1 cellular context compared by ENCODE assay signal in the genomic region with DNA sequence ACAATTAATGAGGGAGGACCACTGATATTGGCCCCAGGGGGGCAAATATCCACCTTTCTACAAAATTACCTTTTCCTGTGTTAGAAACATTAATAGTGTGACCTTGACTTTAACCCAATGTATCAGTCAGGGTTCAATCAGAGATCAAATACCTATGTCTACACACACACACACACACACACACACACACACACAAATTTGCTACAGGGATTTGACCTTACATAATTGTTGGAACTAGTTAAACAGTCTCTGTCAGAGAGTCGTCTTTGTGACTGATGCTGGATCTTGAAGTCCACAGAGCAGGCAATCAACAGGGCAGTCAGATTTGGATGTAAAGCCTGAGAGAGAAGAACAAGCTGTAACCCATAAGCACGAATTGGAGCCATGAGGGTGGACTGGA.
TF ChIP-seq lines count a peak whose summit lies in the region.

No MANE protein-coding gene starts in this region.

TF ChIP-seq in SK-N-SH, 30 proteins besides CTCF, POLR2A, EP300 and RAD21 (continued from another document):
- TF ChIP-seq, protein P1, sequence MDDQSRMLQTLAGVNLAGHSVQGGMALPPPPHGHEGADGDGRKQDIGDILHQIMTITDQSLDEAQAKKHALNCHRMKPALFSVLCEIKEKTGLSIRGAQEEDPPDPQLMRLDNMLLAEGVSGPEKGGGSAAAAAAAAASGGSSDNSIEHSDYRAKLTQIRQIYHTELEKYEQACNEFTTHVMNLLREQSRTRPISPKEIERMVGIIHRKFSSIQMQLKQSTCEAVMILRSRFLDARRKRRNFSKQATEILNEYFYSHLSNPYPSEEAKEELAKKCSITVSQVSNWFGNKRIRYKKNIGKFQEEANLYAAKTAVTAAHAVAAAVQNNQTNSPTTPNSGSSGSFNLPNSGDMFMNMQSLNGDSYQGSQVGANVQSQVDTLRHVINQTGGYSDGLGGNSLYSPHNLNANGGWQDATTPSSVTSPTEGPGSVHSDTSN (IDR thresholded peaks at IDR 0.05), result no peak
- TF ChIP-seq GATA2 (CRISPR knock-in tag; IDR thresholded peaks at IDR 0.05) (no peak), RXRA (IDR thresholded peaks at IDR 0.05; ENCODE audit: borderline replicate concordance, low read depth) (no peak), NRF1 (IDR thresholded peaks at IDR 0.05; ENCODE audit: low read depth, low read length) (no peak), ELF1 (IDR thresholded peaks at IDR 0.05) (no peak), TCF12 (IDR thresholded peaks at IDR 0.05) (no peak), TEAD4 (IDR thresholded peaks at IDR 0.05; ENCODE audit: borderline replicate concordance, insufficient read depth) (no peak), MEF2A (IDR thresholded peaks at IDR 0.05; ENCODE audit: borderline replicate concordance, low read depth) (no peak), SIN3A (IDR thresholded peaks at IDR 0.05; ENCODE audit: borderline replicate concordance, low read depth, low read length) (no peak), FOSL2 (IDR thresholded peaks at IDR 0.05; ENCODE audit: borderline replicate concordance, low read depth) (no peak), FOXJ3 (CRISPR knock-in tag; IDR thresholded peaks at IDR 0.05) (no peak), JUND (IDR thresholded peaks at IDR 0.05) (no peak), TAF1 (IDR thresholded peaks at IDR 0.05; ENCODE audit: borderline replicate concordance, low read depth, low read length) (no peak), NFIC (IDR thresholded peaks at IDR 0.05; ENCODE audit: borderline replicate concordance) (no peak), POLR2AphosphoS5 (IDR thresholded peaks at IDR 0.05; ENCODE audit: low read depth, low read length) (no peak)
- TF ChIP-seq, protein P2, sequence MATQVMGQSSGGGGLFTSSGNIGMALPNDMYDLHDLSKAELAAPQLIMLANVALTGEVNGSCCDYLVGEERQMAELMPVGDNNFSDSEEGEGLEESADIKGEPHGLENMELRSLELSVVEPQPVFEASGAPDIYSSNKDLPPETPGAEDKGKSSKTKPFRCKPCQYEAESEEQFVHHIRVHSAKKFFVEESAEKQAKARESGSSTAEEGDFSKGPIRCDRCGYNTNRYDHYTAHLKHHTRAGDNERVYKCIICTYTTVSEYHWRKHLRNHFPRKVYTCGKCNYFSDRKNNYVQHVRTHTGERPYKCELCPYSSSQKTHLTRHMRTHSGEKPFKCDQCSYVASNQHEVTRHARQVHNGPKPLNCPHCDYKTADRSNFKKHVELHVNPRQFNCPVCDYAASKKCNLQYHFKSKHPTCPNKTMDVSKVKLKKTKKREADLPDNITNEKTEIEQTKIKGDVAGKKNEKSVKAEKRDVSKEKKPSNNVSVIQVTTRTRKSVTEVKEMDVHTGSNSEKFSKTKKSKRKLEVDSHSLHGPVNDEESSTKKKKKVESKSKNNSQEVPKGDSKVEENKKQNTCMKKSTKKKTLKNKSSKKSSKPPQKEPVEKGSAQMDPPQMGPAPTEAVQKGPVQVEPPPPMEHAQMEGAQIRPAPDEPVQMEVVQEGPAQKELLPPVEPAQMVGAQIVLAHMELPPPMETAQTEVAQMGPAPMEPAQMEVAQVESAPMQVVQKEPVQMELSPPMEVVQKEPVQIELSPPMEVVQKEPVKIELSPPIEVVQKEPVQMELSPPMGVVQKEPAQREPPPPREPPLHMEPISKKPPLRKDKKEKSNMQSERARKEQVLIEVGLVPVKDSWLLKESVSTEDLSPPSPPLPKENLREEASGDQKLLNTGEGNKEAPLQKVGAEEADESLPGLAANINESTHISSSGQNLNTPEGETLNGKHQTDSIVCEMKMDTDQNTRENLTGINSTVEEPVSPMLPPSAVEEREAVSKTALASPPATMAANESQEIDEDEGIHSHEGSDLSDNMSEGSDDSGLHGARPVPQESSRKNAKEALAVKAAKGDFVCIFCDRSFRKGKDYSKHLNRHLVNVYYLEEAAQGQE (IDR thresholded peaks at IDR 0.05; ENCODE audit: low read depth, low read length), result no peak
- TF ChIP-seq, protein P3, sequence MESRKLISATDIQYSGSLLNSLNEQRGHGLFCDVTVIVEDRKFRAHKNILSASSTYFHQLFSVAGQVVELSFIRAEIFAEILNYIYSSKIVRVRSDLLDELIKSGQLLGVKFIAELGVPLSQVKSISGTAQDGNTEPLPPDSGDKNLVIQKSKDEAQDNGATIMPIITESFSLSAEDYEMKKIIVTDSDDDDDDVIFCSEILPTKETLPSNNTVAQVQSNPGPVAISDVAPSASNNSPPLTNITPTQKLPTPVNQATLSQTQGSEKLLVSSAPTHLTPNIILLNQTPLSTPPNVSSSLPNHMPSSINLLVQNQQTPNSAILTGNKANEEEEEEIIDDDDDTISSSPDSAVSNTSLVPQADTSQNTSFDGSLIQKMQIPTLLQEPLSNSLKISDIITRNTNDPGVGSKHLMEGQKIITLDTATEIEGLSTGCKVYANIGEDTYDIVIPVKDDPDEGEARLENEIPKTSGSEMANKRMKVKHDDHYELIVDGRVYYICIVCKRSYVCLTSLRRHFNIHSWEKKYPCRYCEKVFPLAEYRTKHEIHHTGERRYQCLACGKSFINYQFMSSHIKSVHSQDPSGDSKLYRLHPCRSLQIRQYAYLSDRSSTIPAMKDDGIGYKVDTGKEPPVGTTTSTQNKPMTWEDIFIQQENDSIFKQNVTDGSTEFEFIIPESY (IDR thresholded peaks at IDR 0.05; ENCODE audit: borderline replicate concordance, low read depth), result no peak
- TF ChIP-seq, protein P4, sequence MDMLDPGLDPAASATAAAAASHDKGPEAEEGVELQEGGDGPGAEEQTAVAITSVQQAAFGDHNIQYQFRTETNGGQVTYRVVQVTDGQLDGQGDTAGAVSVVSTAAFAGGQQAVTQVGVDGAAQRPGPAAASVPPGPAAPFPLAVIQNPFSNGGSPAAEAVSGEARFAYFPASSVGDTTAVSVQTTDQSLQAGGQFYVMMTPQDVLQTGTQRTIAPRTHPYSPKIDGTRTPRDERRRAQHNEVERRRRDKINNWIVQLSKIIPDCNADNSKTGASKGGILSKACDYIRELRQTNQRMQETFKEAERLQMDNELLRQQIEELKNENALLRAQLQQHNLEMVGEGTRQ (IDR thresholded peaks at IDR 0.05; ENCODE audit: borderline replicate concordance, low read depth, low read length), result no peak
TF ChIP-seq in SK-N-SH: peak in this region for 0.
